Comparison of ENCODE assay signal across 9 cellular contexts in genomic region chr16:21645261-21645721, GRCh38. TPM values are rescaled to one million over a fixed set of nuclear protein-coding genes. Genes with fewer than 3 reads are reported as not detected.
DNase-seq lines count a peak whose midpoint lies in the region; ATAC-seq, FAIRE-seq and TF ChIP-seq lines count a peak whose summit lies in the region.
"Had no signal": no experiment of that assay in that cellular context is flagged by ENCODE, and none has a peak within 500 bp of the region (broad histone marks: within the 10 kb centered on the region; RNA-seq: fewer than 3 reads in every experiment).

No MANE protein-coding gene starts in this region.

- H3K9ac ChIP-seq in astrocyte (ENCODE audit: low read length) (peak overlapping the region; percentile 22), muscle layer of colon (ENCODE audit: low read length) (no peak overlapping the region)

- ATAC-seq in GM19043 (IDR thresholded peaks at IDR 0.05; ENCODE audit: low read depth, unreplicated experiment), result peak; percentile 35
- no peak for ATAC-seq in GM18498 (IDR thresholded peaks at IDR 0.05; ENCODE audit: unreplicated experiment)

- H3K9me3 ChIP-seq in astrocyte (ENCODE audit: insufficient read depth, low read depth, low read length), result no peaks in the 10 kb centered on the region
- no peaks in the 10 kb centered on the region for H3K9me3 ChIP-seq in muscle layer of colon (ENCODE audit: low read length)

- DNase-seq in NOMO-1 (lab: John Stamatoyannopoulos, UW; ENCODE audit: unreplicated experiment in 2 of 2) (peak; percentile 78 to 94), astrocyte (ENCODE audit: low read depth) (no peak), DMS153 treated with DMSO at 0.1 percent for 48 hours (lab: John Stamatoyannopoulos, UW; ENCODE audit: unreplicated experiment) (no peak), T-helper 9 cell (no peak), NCI-H1048 (lab: John Stamatoyannopoulos, UW) (no peak)

- H3K4me3 ChIP-seq in astrocyte (ENCODE audit: insufficient read depth, low read depth, low read length), result no peak overlapping the region
- peak overlapping the region in 1 of 2 donors; percentile 28 for H3K4me3 ChIP-seq in muscle layer of colon (ENCODE audit: low read depth in 1 of 2, low read length in 2 of 2)

- peak overlapping the region; percentile 50 for H3K4me2 ChIP-seq in astrocyte (ENCODE audit: low read length)

- H3K27ac ChIP-seq in astrocyte (ENCODE audit: low read depth, low read length) (no peak overlapping the region), muscle layer of colon (ENCODE audit: low read depth, low read length) (peak overlapping the region; percentile 40)

- H3K27me3 ChIP-seq in astrocyte (ENCODE audit: insufficient read depth, low read length), result no peaks in the 10 kb centered on the region
- no peaks in the 10 kb centered on the region for H3K27me3 ChIP-seq in muscle layer of colon (ENCODE audit: control insufficient read depth in 1 of 2, insufficient read depth in 2 of 2, low read length in 2 of 2)

- no peaks in the 10 kb centered on the region for H3K27me3 Mint-ChIP-seq in astrocyte (ENCODE audit: low read depth, unreplicated experiment)

- H3K27ac Mint-ChIP-seq in astrocyte (ENCODE audit: unreplicated experiment), result peak overlapping the region; percentile 55

- H3K4me3 Mint-ChIP-seq in astrocyte (ENCODE audit: unreplicated experiment), result peak overlapping the region; percentile 62

- FAIRE-seq in astrocyte (lab: Jason Lieb, UNC), result no peak

- peaks cover 4% of the 10 kb centered on the region for H3K36me3 ChIP-seq in astrocyte (ENCODE audit: insufficient read depth, low read length)
- H3K36me3 ChIP-seq in muscle layer of colon (ENCODE audit: insufficient read depth, low read length), result peaks cover 4% of the 10 kb centered on the region

- H3K36me3 Mint-ChIP-seq in astrocyte (ENCODE audit: low read depth, unreplicated experiment), result peaks cover 10% of the 10 kb centered on the region

- peaks cover 31% of the 10 kb centered on the region for H4K20me1 ChIP-seq in astrocyte (ENCODE audit: insufficient read depth, low read length)

- no peak for TF ChIP-seq CTCF in astrocyte (IDR thresholded peaks at IDR 0.05; ENCODE audit: insufficient read depth, low read depth, low read length)

- no peaks in the 10 kb centered on the region for H3K4me1 ChIP-seq in astrocyte (ENCODE audit: insufficient read depth, low read length)
- H3K4me1 ChIP-seq in muscle layer of colon (ENCODE audit: insufficient read depth, low read length), result peaks cover 19% of the 10 kb centered on the region

- H3K9me3 Mint-ChIP-seq in astrocyte (ENCODE audit: unreplicated experiment), result no peaks in the 10 kb centered on the region

- H3K4me1 Mint-ChIP-seq in astrocyte (ENCODE audit: low read depth, unreplicated experiment), result peaks cover 13% of the 10 kb centered on the region

- H3K79me2 ChIP-seq in astrocyte (ENCODE audit: insufficient read depth, low read length), result peaks cover 38% of the 10 kb centered on the region

- no peak overlapping the region for H2AFZ ChIP-seq in astrocyte (ENCODE audit: low read depth, low read length)

RNA-seq across cellular contexts. Expression of gene IGSF6, which starts 7.1 kb away (rescaled TPM):
- not detected in 2 replicates for total RNA-seq in astrocyte
- total RNA-seq: HT1080 had no signal

RNA-seq across cellular contexts. Expression of gene OTOA, which starts 18.5 kb away (rescaled TPM):
- 0.11 TPM in 1 of 2 replicates, not detected in the other for total RNA-seq in astrocyte

RNA-seq across cellular contexts. Expression of gene METTL9, which starts 45.9 kb away (rescaled TPM):
- total RNA-seq in astrocyte, result 86.6 and 88.1 TPM in 2 replicates

Comparison
In these comparisons a context has a peak if more than half of its experiments do, and no peak if none do; other contexts are left out.
1. DNase-seq: peak in NOMO-1 (2 of 2); none in astrocyte (single experiment), DMS153 treated with DMSO at 0.1 percent for 48 hours (single experiment), T-helper 9 cell (single experiment) and NCI-H1048 (single experiment).